Comparison of ENCODE assay signal across 1 cellular context in the genomic region with DNA sequence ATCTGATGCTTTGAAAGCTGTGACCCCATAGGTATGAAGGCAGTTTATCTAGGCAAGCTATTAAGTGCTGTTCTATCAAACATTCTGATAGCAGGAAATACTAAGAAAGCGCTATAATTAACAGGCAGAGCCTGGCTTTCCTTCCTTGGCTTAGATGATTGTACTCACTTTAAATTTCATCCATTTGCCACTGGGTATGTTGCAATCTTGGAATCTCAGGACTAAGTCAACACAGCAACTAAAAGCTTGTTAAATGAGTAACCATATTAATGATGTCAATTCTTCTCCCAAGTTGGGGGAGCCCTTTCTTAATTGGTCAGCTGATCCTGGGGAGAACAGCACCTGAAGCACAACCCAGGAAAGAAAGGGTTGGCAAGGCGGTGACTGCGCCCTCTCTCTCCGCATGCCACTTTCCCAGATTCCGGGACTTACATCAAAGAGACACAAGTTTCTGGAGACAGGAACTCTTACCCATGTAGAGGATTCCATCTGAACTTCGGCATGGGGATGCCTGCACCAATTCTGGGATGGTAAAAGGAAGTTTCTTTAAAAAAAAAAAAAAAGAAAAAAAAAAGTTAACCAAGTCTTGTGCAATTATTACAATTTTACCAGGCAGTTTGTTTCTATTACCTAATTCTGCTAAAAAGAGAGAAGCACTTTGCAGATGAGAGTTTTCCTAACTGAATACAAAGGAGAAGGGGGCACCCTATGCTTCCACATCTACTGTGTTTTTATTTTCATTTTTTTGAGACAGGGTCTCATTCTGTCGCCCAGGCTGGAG.
TF ChIP-seq lines count a peak whose summit lies in the region.

No MANE protein-coding gene starts in this region.

TF ChIP-seq in HepG2, 621 proteins besides CTCF, POLR2A, EP300 and RAD21 (continued from another document and continues in another):
- TF ChIP-seq, protein P1, sequence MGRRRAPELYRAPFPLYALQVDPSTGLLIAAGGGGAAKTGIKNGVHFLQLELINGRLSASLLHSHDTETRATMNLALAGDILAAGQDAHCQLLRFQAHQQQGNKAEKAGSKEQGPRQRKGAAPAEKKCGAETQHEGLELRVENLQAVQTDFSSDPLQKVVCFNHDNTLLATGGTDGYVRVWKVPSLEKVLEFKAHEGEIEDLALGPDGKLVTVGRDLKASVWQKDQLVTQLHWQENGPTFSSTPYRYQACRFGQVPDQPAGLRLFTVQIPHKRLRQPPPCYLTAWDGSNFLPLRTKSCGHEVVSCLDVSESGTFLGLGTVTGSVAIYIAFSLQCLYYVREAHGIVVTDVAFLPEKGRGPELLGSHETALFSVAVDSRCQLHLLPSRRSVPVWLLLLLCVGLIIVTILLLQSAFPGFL (CRISPR knock-in tag; IDR thresholded peaks at IDR 0.05): no peak
- TF ChIP-seq, protein P2, sequence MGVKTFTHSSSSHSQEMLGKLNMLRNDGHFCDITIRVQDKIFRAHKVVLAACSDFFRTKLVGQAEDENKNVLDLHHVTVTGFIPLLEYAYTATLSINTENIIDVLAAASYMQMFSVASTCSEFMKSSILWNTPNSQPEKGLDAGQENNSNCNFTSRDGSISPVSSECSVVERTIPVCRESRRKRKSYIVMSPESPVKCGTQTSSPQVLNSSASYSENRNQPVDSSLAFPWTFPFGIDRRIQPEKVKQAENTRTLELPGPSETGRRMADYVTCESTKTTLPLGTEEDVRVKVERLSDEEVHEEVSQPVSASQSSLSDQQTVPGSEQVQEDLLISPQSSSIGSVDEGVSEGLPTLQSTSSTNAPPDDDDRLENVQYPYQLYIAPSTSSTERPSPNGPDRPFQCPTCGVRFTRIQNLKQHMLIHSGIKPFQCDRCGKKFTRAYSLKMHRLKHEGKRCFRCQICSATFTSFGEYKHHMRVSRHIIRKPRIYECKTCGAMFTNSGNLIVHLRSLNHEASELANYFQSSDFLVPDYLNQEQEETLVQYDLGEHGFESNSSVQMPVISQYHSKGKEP (CRISPR knock-in tag; IDR thresholded peaks at IDR 0.05): no peak
- TF ChIP-seq ZNF460 (CRISPR knock-in tag; IDR thresholded peaks at IDR 0.05; ENCODE audit: borderline replicate concordance) (no peak), HOXA5 (CRISPR knock-in tag; IDR thresholded peaks at IDR 0.05) (peak; percentile 59; the same call in 1 of the 2 replicates), DNMT1 (CRISPR knock-in tag; IDR thresholded peaks at IDR 0.05) (no peak), ZSCAN21 (CRISPR knock-in tag; IDR thresholded peaks at IDR 0.05; ENCODE audit: borderline replicate concordance) (no peak), ZZZ3 (CRISPR knock-in tag; IDR thresholded peaks at IDR 0.05; ENCODE audit: borderline replicate concordance) (no peak), ZNF430 (CRISPR knock-in tag; IDR thresholded peaks at IDR 0.05) (no peak), NBN (conservative IDR thresholded peaks at IDR 0.05) (no peak), ZFP37 (CRISPR knock-in tag; IDR thresholded peaks at IDR 0.05; ENCODE audit: borderline replicate concordance) (no peak), MZF1 (CRISPR knock-in tag; IDR thresholded peaks at IDR 0.05; ENCODE audit: borderline replicate concordance) (no peak), SAFB2 (CRISPR knock-in tag; IDR thresholded peaks at IDR 0.05; ENCODE audit: borderline replicate concordance, low read depth) (no peak), SIX4 (CRISPR knock-in tag; IDR thresholded peaks at IDR 0.05) (peak; percentile 56; the same call in 1 of the 2 replicates), ZNF251 (CRISPR knock-in tag; IDR thresholded peaks at IDR 0.05) (no peak), SUZ12 (IDR thresholded peaks at IDR 0.05; ENCODE audit: low read depth, low read length) (no peak), MYC (CRISPR knock-in tag; IDR thresholded peaks at IDR 0.05; ENCODE audit: borderline replicate concordance) (no peak), TCF7L2 (IDR thresholded peaks at IDR 0.05; ENCODE audit: low read depth, low read length) (no peak)
- TF ChIP-seq, protein P3, sequence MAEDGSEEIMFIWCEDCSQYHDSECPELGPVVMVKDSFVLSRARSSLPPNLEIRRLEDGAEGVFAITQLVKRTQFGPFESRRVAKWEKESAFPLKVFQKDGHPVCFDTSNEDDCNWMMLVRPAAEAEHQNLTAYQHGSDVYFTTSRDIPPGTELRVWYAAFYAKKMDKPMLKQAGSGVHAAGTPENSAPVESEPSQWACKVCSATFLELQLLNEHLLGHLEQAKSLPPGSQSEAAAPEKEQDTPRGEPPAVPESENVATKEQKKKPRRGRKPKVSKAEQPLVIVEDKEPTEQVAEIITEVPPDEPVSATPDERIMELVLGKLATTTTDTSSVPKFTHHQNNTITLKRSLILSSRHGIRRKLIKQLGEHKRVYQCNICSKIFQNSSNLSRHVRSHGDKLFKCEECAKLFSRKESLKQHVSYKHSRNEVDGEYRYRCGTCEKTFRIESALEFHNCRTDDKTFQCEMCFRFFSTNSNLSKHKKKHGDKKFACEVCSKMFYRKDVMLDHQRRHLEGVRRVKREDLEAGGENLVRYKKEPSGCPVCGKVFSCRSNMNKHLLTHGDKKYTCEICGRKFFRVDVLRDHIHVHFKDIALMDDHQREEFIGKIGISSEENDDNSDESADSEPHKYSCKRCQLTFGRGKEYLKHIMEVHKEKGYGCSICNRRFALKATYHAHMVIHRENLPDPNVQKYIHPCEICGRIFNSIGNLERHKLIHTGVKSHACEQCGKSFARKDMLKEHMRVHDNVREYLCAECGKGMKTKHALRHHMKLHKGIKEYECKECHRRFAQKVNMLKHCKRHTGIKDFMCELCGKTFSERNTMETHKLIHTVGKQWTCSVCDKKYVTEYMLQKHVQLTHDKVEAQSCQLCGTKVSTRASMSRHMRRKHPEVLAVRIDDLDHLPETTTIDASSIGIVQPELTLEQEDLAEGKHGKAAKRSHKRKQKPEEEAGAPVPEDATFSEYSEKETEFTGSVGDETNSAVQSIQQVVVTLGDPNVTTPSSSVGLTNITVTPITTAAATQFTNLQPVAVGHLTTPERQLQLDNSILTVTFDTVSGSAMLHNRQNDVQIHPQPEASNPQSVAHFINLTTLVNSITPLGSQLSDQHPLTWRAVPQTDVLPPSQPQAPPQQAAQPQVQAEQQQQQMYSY (CRISPR knock-in tag; IDR thresholded peaks at IDR 0.05): no peak
- TF ChIP-seq, protein P4, sequence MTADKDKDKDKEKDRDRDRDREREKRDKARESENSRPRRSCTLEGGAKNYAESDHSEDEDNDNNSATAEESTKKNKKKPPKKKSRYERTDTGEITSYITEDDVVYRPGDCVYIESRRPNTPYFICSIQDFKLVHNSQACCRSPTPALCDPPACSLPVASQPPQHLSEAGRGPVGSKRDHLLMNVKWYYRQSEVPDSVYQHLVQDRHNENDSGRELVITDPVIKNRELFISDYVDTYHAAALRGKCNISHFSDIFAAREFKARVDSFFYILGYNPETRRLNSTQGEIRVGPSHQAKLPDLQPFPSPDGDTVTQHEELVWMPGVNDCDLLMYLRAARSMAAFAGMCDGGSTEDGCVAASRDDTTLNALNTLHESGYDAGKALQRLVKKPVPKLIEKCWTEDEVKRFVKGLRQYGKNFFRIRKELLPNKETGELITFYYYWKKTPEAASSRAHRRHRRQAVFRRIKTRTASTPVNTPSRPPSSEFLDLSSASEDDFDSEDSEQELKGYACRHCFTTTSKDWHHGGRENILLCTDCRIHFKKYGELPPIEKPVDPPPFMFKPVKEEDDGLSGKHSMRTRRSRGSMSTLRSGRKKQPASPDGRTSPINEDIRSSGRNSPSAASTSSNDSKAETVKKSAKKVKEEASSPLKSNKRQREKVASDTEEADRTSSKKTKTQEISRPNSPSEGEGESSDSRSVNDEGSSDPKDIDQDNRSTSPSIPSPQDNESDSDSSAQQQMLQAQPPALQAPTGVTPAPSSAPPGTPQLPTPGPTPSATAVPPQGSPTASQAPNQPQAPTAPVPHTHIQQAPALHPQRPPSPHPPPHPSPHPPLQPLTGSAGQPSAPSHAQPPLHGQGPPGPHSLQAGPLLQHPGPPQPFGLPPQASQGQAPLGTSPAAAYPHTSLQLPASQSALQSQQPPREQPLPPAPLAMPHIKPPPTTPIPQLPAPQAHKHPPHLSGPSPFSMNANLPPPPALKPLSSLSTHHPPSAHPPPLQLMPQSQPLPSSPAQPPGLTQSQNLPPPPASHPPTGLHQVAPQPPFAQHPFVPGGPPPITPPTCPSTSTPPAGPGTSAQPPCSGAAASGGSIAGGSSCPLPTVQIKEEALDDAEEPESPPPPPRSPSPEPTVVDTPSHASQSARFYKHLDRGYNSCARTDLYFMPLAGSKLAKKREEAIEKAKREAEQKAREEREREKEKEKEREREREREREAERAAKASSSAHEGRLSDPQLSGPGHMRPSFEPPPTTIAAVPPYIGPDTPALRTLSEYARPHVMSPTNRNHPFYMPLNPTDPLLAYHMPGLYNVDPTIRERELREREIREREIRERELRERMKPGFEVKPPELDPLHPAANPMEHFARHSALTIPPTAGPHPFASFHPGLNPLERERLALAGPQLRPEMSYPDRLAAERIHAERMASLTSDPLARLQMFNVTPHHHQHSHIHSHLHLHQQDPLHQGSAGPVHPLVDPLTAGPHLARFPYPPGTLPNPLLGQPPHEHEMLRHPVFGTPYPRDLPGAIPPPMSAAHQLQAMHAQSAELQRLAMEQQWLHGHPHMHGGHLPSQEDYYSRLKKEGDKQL (CRISPR knock-in tag; IDR thresholded peaks at IDR 0.05; ENCODE audit: low read depth): no peak
- TF ChIP-seq, protein P5, sequence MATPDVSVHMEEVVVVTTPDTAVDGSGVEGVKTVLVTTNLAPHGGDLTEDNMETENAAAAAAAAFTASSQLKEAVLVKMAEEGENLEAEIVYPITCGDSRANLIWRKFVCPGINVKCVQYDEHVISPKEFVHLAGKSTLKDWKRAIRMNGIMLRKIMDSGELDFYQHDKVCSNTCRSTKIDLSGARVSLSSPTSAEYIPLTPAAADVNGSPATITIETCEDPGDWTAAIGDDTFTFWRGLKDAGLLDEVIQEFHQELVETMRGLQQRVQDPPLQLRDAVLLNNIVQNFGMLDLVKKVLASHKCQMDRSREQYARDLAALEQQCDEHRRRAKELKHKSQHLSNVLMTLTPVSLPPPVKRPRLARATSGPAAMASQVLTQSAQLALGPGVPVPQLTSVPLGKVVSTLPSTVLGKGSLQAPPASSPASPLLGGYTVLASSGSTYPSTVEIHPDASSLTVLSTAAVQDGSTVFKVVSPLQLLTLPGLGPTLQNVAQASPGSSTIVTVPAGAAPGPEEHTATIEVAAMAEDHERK (CRISPR knock-in tag; IDR thresholded peaks at IDR 0.05; ENCODE audit: low read depth): no peak
- TF ChIP-seq, protein P6, sequence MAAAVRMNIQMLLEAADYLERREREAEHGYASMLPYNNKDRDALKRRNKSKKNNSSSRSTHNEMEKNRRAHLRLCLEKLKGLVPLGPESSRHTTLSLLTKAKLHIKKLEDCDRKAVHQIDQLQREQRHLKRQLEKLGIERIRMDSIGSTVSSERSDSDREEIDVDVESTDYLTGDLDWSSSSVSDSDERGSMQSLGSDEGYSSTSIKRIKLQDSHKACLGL (CRISPR knock-in tag; IDR thresholded peaks at IDR 0.05): no peak
- TF ChIP-seq, protein P7, sequence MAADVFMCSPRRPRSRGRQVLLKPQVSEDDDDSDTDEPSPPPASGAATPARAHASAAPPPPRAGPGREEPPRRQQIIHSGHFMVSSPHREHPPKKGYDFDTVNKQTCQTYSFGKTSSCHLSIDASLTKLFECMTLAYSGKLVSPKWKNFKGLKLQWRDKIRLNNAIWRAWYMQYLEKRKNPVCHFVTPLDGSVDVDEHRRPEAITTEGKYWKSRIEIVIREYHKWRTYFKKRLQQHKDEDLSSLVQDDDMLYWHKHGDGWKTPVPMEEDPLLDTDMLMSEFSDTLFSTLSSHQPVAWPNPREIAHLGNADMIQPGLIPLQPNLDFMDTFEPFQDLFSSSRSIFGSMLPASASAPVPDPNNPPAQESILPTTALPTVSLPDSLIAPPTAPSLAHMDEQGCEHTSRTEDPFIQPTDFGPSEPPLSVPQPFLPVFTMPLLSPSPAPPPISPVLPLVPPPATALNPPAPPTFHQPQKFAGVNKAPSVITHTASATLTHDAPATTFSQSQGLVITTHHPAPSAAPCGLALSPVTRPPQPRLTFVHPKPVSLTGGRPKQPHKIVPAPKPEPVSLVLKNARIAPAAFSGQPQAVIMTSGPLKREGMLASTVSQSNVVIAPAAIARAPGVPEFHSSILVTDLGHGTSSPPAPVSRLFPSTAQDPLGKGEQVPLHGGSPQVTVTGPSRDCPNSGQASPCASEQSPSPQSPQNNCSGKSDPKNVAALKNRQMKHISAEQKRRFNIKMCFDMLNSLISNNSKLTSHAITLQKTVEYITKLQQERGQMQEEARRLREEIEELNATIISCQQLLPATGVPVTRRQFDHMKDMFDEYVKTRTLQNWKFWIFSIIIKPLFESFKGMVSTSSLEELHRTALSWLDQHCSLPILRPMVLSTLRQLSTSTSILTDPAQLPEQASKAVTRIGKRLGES (CRISPR knock-in tag; IDR thresholded peaks at IDR 0.05; ENCODE audit: borderline replicate concordance): no peak
- TF ChIP-seq, protein P8, sequence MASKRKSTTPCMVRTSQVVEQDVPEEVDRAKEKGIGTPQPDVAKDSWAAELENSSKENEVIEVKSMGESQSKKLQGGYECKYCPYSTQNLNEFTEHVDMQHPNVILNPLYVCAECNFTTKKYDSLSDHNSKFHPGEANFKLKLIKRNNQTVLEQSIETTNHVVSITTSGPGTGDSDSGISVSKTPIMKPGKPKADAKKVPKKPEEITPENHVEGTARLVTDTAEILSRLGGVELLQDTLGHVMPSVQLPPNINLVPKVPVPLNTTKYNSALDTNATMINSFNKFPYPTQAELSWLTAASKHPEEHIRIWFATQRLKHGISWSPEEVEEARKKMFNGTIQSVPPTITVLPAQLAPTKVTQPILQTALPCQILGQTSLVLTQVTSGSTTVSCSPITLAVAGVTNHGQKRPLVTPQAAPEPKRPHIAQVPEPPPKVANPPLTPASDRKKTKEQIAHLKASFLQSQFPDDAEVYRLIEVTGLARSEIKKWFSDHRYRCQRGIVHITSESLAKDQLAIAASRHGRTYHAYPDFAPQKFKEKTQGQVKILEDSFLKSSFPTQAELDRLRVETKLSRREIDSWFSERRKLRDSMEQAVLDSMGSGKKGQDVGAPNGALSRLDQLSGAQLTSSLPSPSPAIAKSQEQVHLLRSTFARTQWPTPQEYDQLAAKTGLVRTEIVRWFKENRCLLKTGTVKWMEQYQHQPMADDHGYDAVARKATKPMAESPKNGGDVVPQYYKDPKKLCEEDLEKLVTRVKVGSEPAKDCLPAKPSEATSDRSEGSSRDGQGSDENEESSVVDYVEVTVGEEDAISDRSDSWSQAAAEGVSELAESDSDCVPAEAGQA (IDR thresholded peaks at IDR 0.05; ENCODE audit: low read depth): no peak
- TF ChIP-seq, protein P8 (CRISPR knock-in tag; IDR thresholded peaks at IDR 0.05; ENCODE audit: borderline replicate concordance): no peak
- TF ChIP-seq, protein P9, sequence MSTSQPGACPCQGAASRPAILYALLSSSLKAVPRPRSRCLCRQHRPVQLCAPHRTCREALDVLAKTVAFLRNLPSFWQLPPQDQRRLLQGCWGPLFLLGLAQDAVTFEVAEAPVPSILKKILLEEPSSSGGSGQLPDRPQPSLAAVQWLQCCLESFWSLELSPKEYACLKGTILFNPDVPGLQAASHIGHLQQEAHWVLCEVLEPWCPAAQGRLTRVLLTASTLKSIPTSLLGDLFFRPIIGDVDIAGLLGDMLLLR (CRISPR knock-in tag; IDR thresholded peaks at IDR 0.05): no peak
